22 cellular contexts compared by ENCODE assay signal in the genomic region with DNA sequence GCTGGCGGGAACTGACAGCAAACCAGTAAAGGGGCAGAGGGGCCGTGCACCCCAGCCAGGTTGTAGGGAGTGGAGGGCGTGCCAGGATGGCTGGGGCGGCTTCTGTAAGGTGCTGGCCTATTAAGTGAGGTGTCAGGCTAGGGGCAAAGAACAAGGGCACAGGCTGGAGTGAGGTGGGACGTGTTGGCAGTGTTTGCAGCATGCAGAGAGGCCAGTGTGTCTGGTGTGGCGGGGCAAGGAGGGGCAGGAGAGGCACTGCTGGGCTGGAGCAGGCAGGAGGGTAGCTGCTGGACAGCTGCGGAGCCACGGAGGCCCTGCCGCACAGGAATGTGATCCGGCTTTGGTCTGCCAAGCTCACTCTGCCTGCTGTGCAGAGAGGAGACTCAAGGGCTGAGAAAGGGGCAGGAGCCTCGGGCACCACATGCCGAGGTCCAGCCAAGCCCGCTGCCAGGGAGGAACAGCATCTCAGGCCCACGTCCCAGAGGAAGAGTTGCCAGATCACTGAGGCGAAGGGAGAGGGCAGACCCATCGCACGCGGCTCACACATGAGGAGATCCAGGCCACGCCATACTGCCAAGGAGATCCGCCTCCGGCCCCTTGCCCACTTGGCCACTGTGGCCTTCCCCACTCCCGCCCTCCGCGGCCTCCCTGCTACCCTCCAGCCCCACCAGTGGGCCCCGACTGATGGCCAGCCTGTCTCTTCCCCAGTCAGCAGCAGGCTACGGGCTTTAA. TPM values are rescaled to one million over a fixed set of nuclear protein-coding genes. Genes with fewer than 3 reads are reported as not detected.
"Had no signal": no experiment of that assay in that cellular context is flagged by ENCODE, and none has a peak within 500 bp of the region (broad histone marks: within the 10 kb centered on the region; RNA-seq: fewer than 3 reads in every experiment).

No MANE protein-coding gene starts in this region.

- H3K9me3 Mint-ChIP-seq: activated B cell treated with CpG ODN at 0.5 μM for 24 hours; activated CD4-positive, alpha-beta memory T cell treated with anti-CD3 and anti-CD28 coated beads for 36 hours; activated naive CD8-positive, alpha-beta T cell treated with anti-CD3 and anti-CD28 coated beads for 36 hours; activated T-helper 1 cell treated with anti-CD3 and anti-CD28 coated beads, Interleukin-12 subunit alpha, Interleukin-12 subunit beta, Interleukin-2, Interleukin-4 antibody, amounts not matched to agents 30 ng/mL and 10 ng/mL and 1 ng/mL, durations not matched to agents 14 hours and 24 hours and 36 hours; naive B cell had no signal

- H3K9me3 ChIP-seq: heart left ventricle, left lung, ovary, sigmoid colon, tibial artery had no signal

- H3K27me3 ChIP-seq: heart left ventricle, left lung, ovary, sigmoid colon, tibial artery had no signal

- H3K4me1 Mint-ChIP-seq: activated B cell treated with CpG ODN at 0.5 μM for 24 hours; activated naive CD8-positive, alpha-beta T cell treated with anti-CD3 and anti-CD28 coated beads for 36 hours had no signal

- H3K4me3 Mint-ChIP-seq: activated B cell treated with CpG ODN at 0.5 μM for 24 hours; activated CD4-positive, alpha-beta memory T cell treated with anti-CD3 and anti-CD28 coated beads for 36 hours; activated naive CD8-positive, alpha-beta T cell treated with anti-CD3 and anti-CD28 coated beads for 36 hours; activated T-helper 1 cell treated with anti-CD3 and anti-CD28 coated beads, Interleukin-12 subunit alpha, Interleukin-12 subunit beta, Interleukin-2, Interleukin-4 antibody, amounts not matched to agents 30 ng/mL and 10 ng/mL and 1 ng/mL, durations not matched to agents 14 hours and 24 hours and 36 hours; naive B cell had no signal

- ATAC-seq: left lung had no signal

- H3K4me1 ChIP-seq: heart left ventricle, sigmoid colon, tibial artery had no signal

- H3K4me3 ChIP-seq: heart left ventricle, left lung, ovary, sigmoid colon, tibial artery had no signal

- H3K27ac Mint-ChIP-seq: activated B cell treated with CpG ODN at 0.5 μM for 24 hours; activated CD4-positive, alpha-beta memory T cell treated with anti-CD3 and anti-CD28 coated beads for 36 hours; activated naive CD8-positive, alpha-beta T cell treated with anti-CD3 and anti-CD28 coated beads for 36 hours; activated T-helper 1 cell treated with anti-CD3 and anti-CD28 coated beads, Interleukin-12 subunit alpha, Interleukin-12 subunit beta, Interleukin-2, Interleukin-4 antibody, amounts not matched to agents 30 ng/mL and 10 ng/mL and 1 ng/mL, durations not matched to agents 14 hours and 24 hours and 36 hours; naive B cell had no signal

- H3K36me3 ChIP-seq: ovary had no signal

- H3K36me3 Mint-ChIP-seq: activated CD4-positive, alpha-beta memory T cell treated with anti-CD3 and anti-CD28 coated beads for 36 hours; activated naive CD8-positive, alpha-beta T cell treated with anti-CD3 and anti-CD28 coated beads for 36 hours had no signal

- H3K27me3 Mint-ChIP-seq: activated B cell treated with CpG ODN at 0.5 μM for 24 hours; activated CD4-positive, alpha-beta memory T cell treated with anti-CD3 and anti-CD28 coated beads for 36 hours; activated naive CD8-positive, alpha-beta T cell treated with anti-CD3 and anti-CD28 coated beads for 36 hours; naive B cell had no signal

- DNase-seq: activated B cell treated with CpG ODN at 0.5 μM for 24 hours; activated CD4-positive, alpha-beta memory T cell treated with anti-CD3 and anti-CD28 coated beads for 36 hours; activated CD4-positive, alpha-beta T cell treated with anti-CD3 and anti-CD28 coated beads for 4 hours; activated gamma-delta T cell treated with Interleukin-2 at 50 U/mL for 16 hours; activated naive CD8-positive, alpha-beta T cell treated with anti-CD3 and anti-CD28 coated beads for 36 hours; activated T-cell treated with anti-CD3 and anti-CD28 coated beads for 4 hours; amniotic stem cell; cortex of kidney; heart left ventricle; naive B cell; ovary; sigmoid colon; stimulated activated CD4-positive, alpha-beta T cell treated with anti-CD3 and anti-CD28 coated beads, Interleukin-12 subunit alpha, Interleukin-12 subunit beta, amount 100 ng/mL, for 4 hours; stimulated activated CD4-positive, alpha-beta T cell treated with anti-CD3 and anti-CD28 coated beads, Interleukin-1b, Interleukin-23, amount 100 ng/mL, for 48 hours; stimulated activated CD8-positive, alpha-beta memory T cell treated with anti-CD3 and anti-CD28 coated beads, Interleukin-4, amount 100 ng/mL, for 48 hours; stimulated activated naive CD4-positive, alpha-beta T cell; T-helper 1 cell; T-helper 9 cell; tibial artery had no signal

- H3K27ac ChIP-seq: heart left ventricle, left lung, ovary, sigmoid colon, tibial artery had no signal

RNA-seq across cellular contexts. Expression of gene AMN, which starts 46.8 kb away (rescaled TPM):
- total RNA-seq: cardiac septum, sigmoid colon had no signal
